Comparison of ENCODE assay signal across 15 cellular contexts in the genomic region with DNA sequence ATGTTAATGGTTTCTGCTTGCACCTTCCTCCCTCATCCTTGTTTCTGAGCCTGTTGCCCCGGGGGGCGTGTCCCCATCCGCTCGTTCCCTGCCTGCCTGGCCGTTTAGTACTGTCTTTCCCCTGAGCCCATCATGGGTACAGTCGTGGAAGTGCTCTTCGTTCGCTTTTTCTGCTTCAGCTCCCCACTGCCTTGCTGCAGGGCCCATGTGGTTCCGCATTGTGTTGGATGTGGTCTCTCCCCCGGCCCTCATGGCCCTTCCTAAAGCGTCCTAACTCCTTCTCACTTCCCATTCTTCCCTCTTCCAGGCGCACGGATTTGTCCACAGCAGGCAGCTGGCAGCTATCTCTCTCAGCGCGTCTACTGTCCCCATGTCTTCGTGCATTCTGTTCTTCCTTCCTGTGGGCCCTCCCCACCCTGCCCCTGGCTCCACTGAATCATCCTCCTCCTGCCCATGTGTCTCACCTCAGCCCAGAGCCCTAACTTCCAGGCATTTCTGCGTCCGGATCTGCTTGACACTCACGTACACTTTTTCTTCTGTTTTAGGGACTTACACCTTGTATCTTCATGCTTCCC.
DNase-seq lines count a peak whose midpoint lies in the region; ATAC-seq and TF ChIP-seq lines count a peak whose summit lies in the region.
"Had no signal": no experiment of that assay in that cellular context is flagged by ENCODE, and none has a peak within 500 bp of the region (broad histone marks: within the 10 kb centered on the region; RNA-seq: fewer than 3 reads in every experiment).

No MANE protein-coding gene starts in this region.

- H3K27ac ChIP-seq in thoracic aorta (peak overlapping the region; percentile 96 to 97), A673 (ENCODE audit: low read depth, low read length, poor library complexity, severe bottlenecking) (no peak overlapping the region)

- H3K9me3 Mint-ChIP-seq in naive B cell, result peaks cover 0 to 7% (median 0%) of the 10 kb centered on the region in 7 donors
- H3K9me3 Mint-ChIP-seq: activated T-helper 1 cell treated with anti-CD3 and anti-CD28 coated beads, Interleukin-12 subunit alpha, Interleukin-12 subunit beta, Interleukin-2, Interleukin-4 antibody, amounts not matched to agents 30 ng/mL and 10 ng/mL and 1 ng/mL, durations not matched to agents 14 hours and 24 hours and 36 hours had no signal

- H3F3A ChIP-seq in Loucy (ENCODE audit: low read depth), result 0 out of 2 replicates have a peak, but pooled peaks cover 2% of the 10 kb centered on the region

- H3K4me3 ChIP-seq in Loucy (ENCODE audit: low read length, poor library complexity, severe bottlenecking), result no peak overlapping the region
- no peak overlapping the region for H3K4me3 ChIP-seq in thoracic aorta
- no peak overlapping the region for H3K4me3 ChIP-seq in A673 (ENCODE audit: low read depth, low read length, poor library complexity, severe bottlenecking)

- CTCF ChIA-PET in HEK293T (lab: Yijun Ruan, JAX) (no interaction called here), A673 (lab: Charles Lee) (no interaction called here)

- no peak for TF ChIP-seq CTCF in Loucy (conservative IDR thresholded peaks at IDR 0.05; ENCODE audit: low read length)
- TF ChIP-seq CTCF in thoracic aorta (IDR thresholded peaks at IDR 0.05), result no peak
- no peak for TF ChIP-seq CTCF in A673 (conservative IDR thresholded peaks at IDR 0.05; ENCODE audit: low read depth, low read length)

- ATAC-seq in naive B cell (ENCODE audit: low read depth in 2 of 2) (no peak), thoracic aorta (ENCODE audit: insufficient number of reproducible peaks, low FRiP score, low read depth) (no peak), SK-N-SH treated with all-trans-retinoic acid at 6 μM for 48 hours (no peak)
- ATAC-seq: esophagus mucosa had no signal

- H3K4me1 ChIP-seq in Loucy (ENCODE audit: insufficient read depth, low read length, poor library complexity, severe bottlenecking), result peaks cover 53% of the 10 kb centered on the region
- peaks cover 94 to 96% of the 10 kb centered on the region in 2 donors for H3K4me1 ChIP-seq in thoracic aorta (ENCODE audit: control insufficient read depth in 1 of 2, low read depth in 2 of 2)
- H3K4me1 ChIP-seq in A673 (ENCODE audit: insufficient read depth, low read length, poor library complexity, severe bottlenecking), result peaks cover 48% of the 10 kb centered on the region
- H3K4me1 ChIP-seq: Caco-2 had no signal

- H2AFZ ChIP-seq in Loucy (ENCODE audit: low read length), result no peak overlapping the region

- intact Hi-C loops in A673 (cut with micrococcal nuclease; ENCODE audit: unreplicated experiment), result no loop called here

- no peaks in the 10 kb centered on the region for H3K9me2 ChIP-seq in Loucy (replicated peaks; ENCODE audit: low read depth, low read length)

- peak overlapping the region in 2 of 8 donors; percentile 58 to 79 for H3K4me3 Mint-ChIP-seq in naive B cell
- H3K4me3 Mint-ChIP-seq: activated CD4-positive, alpha-beta T cell treated with anti-CD3 and anti-CD28 coated beads, Interleukin-2, amount 10 ng/mL, durations not matched to agents 24 days and 14 days; activated T-helper 1 cell treated with anti-CD3 and anti-CD28 coated beads, Interleukin-12 subunit alpha, Interleukin-12 subunit beta, Interleukin-2, Interleukin-4 antibody, amounts not matched to agents 30 ng/mL and 10 ng/mL and 1 ng/mL, durations not matched to agents 14 hours and 24 hours and 36 hours had no signal

- H3K36me3 Mint-ChIP-seq in naive B cell, result peaks cover 5 to 10% of the 10 kb centered on the region in 2 donors

- peaks cover 60 to 88% (median 82%) of the 10 kb centered on the region in 3 donors for H3K4me1 Mint-ChIP-seq in naive B cell

- H3K27me3 ChIP-seq in Loucy (ENCODE audit: insufficient read depth, low read length, poor library complexity, severe bottlenecking) (no peaks in the 10 kb centered on the region), thoracic aorta (replicated peaks; ENCODE audit: insufficient read depth) (no peaks in the 10 kb centered on the region), A673 (replicated peaks; ENCODE audit: insufficient read depth, low read depth, low read length, poor library complexity) (no peaks in the 10 kb centered on the region)

- no peaks in the 10 kb centered on the region for H3K9me3 ChIP-seq in Loucy (ENCODE audit: insufficient read depth, low read depth, low read length)
- H3K9me3 ChIP-seq in thoracic aorta, result no peaks in the 10 kb centered on the region
- H3K9me3 ChIP-seq in A673 (ENCODE audit: low read depth, low read length, poor library complexity, severe bottlenecking), result no peaks in the 10 kb centered on the region
- H3K9me3 ChIP-seq: Caco-2 had no signal

- POLR2A ChIA-PET in HEK293T (lab: Yijun Ruan, JAX), result no interaction called here
- POLR2A ChIA-PET in A673 (lab: Charles Lee; ENCODE audit: low non-redundant PET), result no interaction called here

- DNase-seq in cerebellar cortex (ENCODE audit: low spot score), result peak; percentile 60
- DNase-seq in naive B cell, result no peak
- no peak for DNase-seq in thoracic aorta (ENCODE audit: low spot score)
- DNase-seq in NCI-H2107 treated with DMSO at 0.1 percent for 48 hours (lab: John Stamatoyannopoulos, UW; ENCODE audit: unreplicated experiment), result no peak
- DNase-seq in HEK293T (ENCODE audit: extremely low spot score), result no peak
- DNase-seq in A673 (ENCODE audit: low spot score), result no peak
- DNase-seq: activated CD4-positive, alpha-beta T cell treated with anti-CD3 and anti-CD28 coated beads, Interleukin-2, amount 10 ng/mL, durations not matched to agents 24 days and 14 days; Caco-2; stimulated activated CD4-positive, alpha-beta T cell treated with anti-CD3 and anti-CD28 coated beads, Interleukin-4, amount 100 ng/mL, for 1 hour; stimulated activated naive CD4-positive, alpha-beta T cell; T-helper 2 cell had no signal

- no TSS peak for BruUV-seq in A673 (replicated peaks; lab: Mats Ljungman, UMichigan)

- no peak overlapping the region for H3K4me2 ChIP-seq in Loucy (ENCODE audit: low read depth, low read length, poor library complexity, severe bottlenecking)

- no peaks in the 10 kb centered on the region for H3K27me3 Mint-ChIP-seq in naive B cell

- peak overlapping the region in 4 of 6 donors; percentile 57 to 96 (median 88) for H3K27ac Mint-ChIP-seq in naive B cell
- H3K27ac Mint-ChIP-seq: activated CD4-positive, alpha-beta T cell treated with anti-CD3 and anti-CD28 coated beads, Interleukin-2, amount 10 ng/mL, durations not matched to agents 24 days and 14 days; activated T-helper 1 cell treated with anti-CD3 and anti-CD28 coated beads, Interleukin-12 subunit alpha, Interleukin-12 subunit beta, Interleukin-2, Interleukin-4 antibody, amounts not matched to agents 30 ng/mL and 10 ng/mL and 1 ng/mL, durations not matched to agents 14 hours and 24 hours and 36 hours had no signal

- peak overlapping the region; percentile 28 for H3K9ac ChIP-seq in Loucy (ENCODE audit: low read depth, low read length, poor library complexity, severe bottlenecking)

- H3K36me3 ChIP-seq in Loucy (ENCODE audit: insufficient read depth, low read length) (no peaks in the 10 kb centered on the region), thoracic aorta (peaks cover 37% of the 10 kb centered on the region), A673 (ENCODE audit: insufficient read depth, low read length, poor library complexity, severe bottlenecking) (no peaks in the 10 kb centered on the region)

- H4K20me1 ChIP-seq in Loucy (ENCODE audit: insufficient read depth, low read length, poor library complexity, severe bottlenecking), result no peaks in the 10 kb centered on the region

- H3K79me2 ChIP-seq in Loucy (ENCODE audit: insufficient read depth, low read length), result no peaks in the 10 kb centered on the region

TF ChIP-seq in SK-N-SH treated with all-trans-retinoic acid at 6 μM for 48 hours, 23 proteins besides CTCF, POLR2A, EP300 and RAD21:
- TF ChIP-seq BACH2 (CRISPR knock-in tag; IDR thresholded peaks at IDR 0.05; ENCODE audit: borderline replicate concordance) (no peak), ARNTL (CRISPR knock-in tag; IDR thresholded peaks at IDR 0.05; ENCODE audit: borderline replicate concordance, low read depth) (no peak), OSR1 (CRISPR knock-in tag; IDR thresholded peaks at IDR 0.05) (no peak)

TF ChIP-seq in HEK293T, 16 proteins besides CTCF, POLR2A, EP300 and RAD21:
- no peak for TF ChIP-seq BHLHE40 (IDR thresholded peaks at IDR 0.05; ENCODE audit: borderline replicate concordance)
- no peak for TF ChIP-seq SUZ12 (IDR thresholded peaks at IDR 0.05)
- TF ChIP-seq TARDBP (IDR thresholded peaks at IDR 0.05), result no peak
- TF ChIP-seq NFRKB (IDR thresholded peaks at IDR 0.05), result no peak
